9 cellular contexts compared by ENCODE assay signal in the genomic region with DNA sequence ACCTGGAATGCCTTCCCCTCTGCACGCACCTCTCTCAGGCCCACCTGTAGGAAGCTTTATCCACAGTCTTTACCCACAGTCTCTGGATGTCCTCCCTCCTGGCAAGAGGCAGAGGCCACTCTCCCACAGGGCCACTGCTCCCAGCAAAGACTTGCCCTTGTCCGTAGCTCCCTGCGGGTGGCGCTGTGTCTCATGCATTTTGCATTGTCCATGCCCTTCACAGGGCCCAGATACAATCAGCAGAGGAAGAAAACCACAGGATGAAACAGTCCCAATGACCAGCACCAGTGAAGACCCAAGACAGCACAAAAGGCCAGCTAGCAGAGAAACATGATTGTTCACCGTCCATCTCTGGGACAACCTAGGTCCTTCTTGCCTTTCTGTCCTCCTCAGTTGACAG. TPM values are rescaled to one million over a fixed set of nuclear protein-coding genes. Genes with fewer than 3 reads are reported as not detected.
DNase-seq lines count a peak whose midpoint lies in the region; ATAC-seq and TF ChIP-seq lines count a peak whose summit lies in the region.
"Had no signal": no experiment of that assay in that cellular context is flagged by ENCODE, and none has a peak within 500 bp of the region (broad histone marks: within the 10 kb centered on the region; RNA-seq: fewer than 3 reads in every experiment).

No MANE protein-coding gene starts in this region.

- peaks cover 8% of the 10 kb centered on the region for H3K4me1 Mint-ChIP-seq in activated CD4-positive, alpha-beta T cell treated with anti-CD3 and anti-CD28 coated beads for 36 hours
- peaks cover 14% of the 10 kb centered on the region for H3K4me1 Mint-ChIP-seq in activated CD4-positive, alpha-beta T cell treated with anti-CD3 and anti-CD28 coated beads, Interleukin-2, amount 10 ng/mL, durations not matched to agents 7 days and 5 days
- peaks cover 19% of the 10 kb centered on the region for H3K4me1 Mint-ChIP-seq in central memory CD8-positive, alpha-beta T cell

- CTCF ChIA-PET in activated CD4-positive, alpha-beta T cell treated with anti-CD3 and anti-CD28 coated beads for 36 hours (lab: Charles Lee): interaction anchor here (0.7 to 1.6 kb wide), 4 partner anchors 11 to 39 kb away, joined by 4 to 5 read pairs (median 4); no protein-coding TSS in a partner anchor
- CTCF ChIA-PET in activated CD4-positive, alpha-beta T cell treated with anti-CD3 and anti-CD28 coated beads, Interleukin-2, amount 10 ng/mL, durations not matched to agents 7 days and 5 days (lab: Charles Lee): no interaction called here

- H2BK12ac ChIP-seq in trophoblast cell (ENCODE audit: low read length): no peak overlapping the region

- H3K9me3 Mint-ChIP-seq in activated CD4-positive, alpha-beta T cell treated with anti-CD3 and anti-CD28 coated beads for 36 hours (ENCODE audit: low read depth): no peaks in the 10 kb centered on the region
- no peaks in the 10 kb centered on the region for H3K9me3 Mint-ChIP-seq in activated CD4-positive, alpha-beta T cell treated with anti-CD3 and anti-CD28 coated beads, Interleukin-2, amount 10 ng/mL, durations not matched to agents 7 days and 5 days
- H3K9me3 Mint-ChIP-seq in central memory CD8-positive, alpha-beta T cell: no peaks in the 10 kb centered on the region

- H2BK5ac ChIP-seq in trophoblast cell (ENCODE audit: low read depth, low read length, poor library complexity): no peak overlapping the region

- H3K4me3 ChIP-seq in trophoblast cell (ENCODE audit: low read depth, low read length) (no peak overlapping the region), left lung (no peak overlapping the region)
- H3K4me3 ChIP-seq: skin epidermis had no signal

- H4K8ac ChIP-seq in trophoblast cell (ENCODE audit: low read depth, low read length): no peak overlapping the region

- ATAC-seq in activated CD4-positive, alpha-beta T cell treated with anti-CD3 and anti-CD28 coated beads for 36 hours: no peak
- no peak for ATAC-seq in central memory CD8-positive, alpha-beta T cell (replicated peaks; ENCODE audit: extremely low read depth, poor library complexity, severe bottlenecking)
- no peak for ATAC-seq in HG03342 (IDR thresholded peaks at IDR 0.05; ENCODE audit: unreplicated experiment)
- ATAC-seq in left lung: no peak

- TF ChIP-seq CTCF in left lung (IDR thresholded peaks at IDR 0.05): no peak

- peaks cover 4% of the 10 kb centered on the region for H3K79me2 ChIP-seq in trophoblast cell (ENCODE audit: control insufficient read depth, insufficient read depth, low read length, poor library complexity)

- no peak overlapping the region for H2AFZ ChIP-seq in trophoblast cell (ENCODE audit: insufficient read depth, low read length, poor library complexity)

- peaks cover 0 to 4% of the 10 kb centered on the region in 2 experiments for H3K36me3 ChIP-seq in trophoblast cell (ENCODE audit: control insufficient read depth in 1 of 2, insufficient read depth in 2 of 2, low read length in 2 of 2)
- H3K36me3 ChIP-seq in left lung: no peaks in the 10 kb centered on the region

- H3K23ac ChIP-seq in trophoblast cell (ENCODE audit: low read length): no peak overlapping the region

- peaks cover 26% of the 10 kb centered on the region for H3K27me3 ChIP-seq in trophoblast cell (ENCODE audit: insufficient read depth, low read length)
- H3K27me3 ChIP-seq in left lung: peaks cover 45 to 95% of the 10 kb centered on the region in 2 donors

- H3K18ac ChIP-seq in trophoblast cell (ENCODE audit: low read length): no peak overlapping the region

- H3K4ac ChIP-seq in trophoblast cell (ENCODE audit: low read depth, low read length): no peak overlapping the region

- POLR2A ChIA-PET in activated CD4-positive, alpha-beta T cell treated with anti-CD3 and anti-CD28 coated beads for 36 hours (lab: Charles Lee): no interaction called here
- POLR2A ChIA-PET in activated CD4-positive, alpha-beta T cell treated with anti-CD3 and anti-CD28 coated beads, Interleukin-2, amount 10 ng/mL, durations not matched to agents 7 days and 5 days (lab: Charles Lee): interaction anchor here (0.6 kb wide), 1 partner anchor 45 kb away, joined by 3 read pairs; no protein-coding TSS in a partner anchor

- H3K27me3 Mint-ChIP-seq in activated CD4-positive, alpha-beta T cell treated with anti-CD3 and anti-CD28 coated beads for 36 hours: peaks cover 24% of the 10 kb centered on the region
- peaks cover 56% of the 10 kb centered on the region for H3K27me3 Mint-ChIP-seq in activated CD4-positive, alpha-beta T cell treated with anti-CD3 and anti-CD28 coated beads, Interleukin-2, amount 10 ng/mL, durations not matched to agents 7 days and 5 days
- H3K27me3 Mint-ChIP-seq in central memory CD8-positive, alpha-beta T cell: peaks cover 37% of the 10 kb centered on the region

- peaks cover 2% of the 10 kb centered on the region for H3K9me3 ChIP-seq in trophoblast cell (ENCODE audit: insufficient read depth, low read depth, low read length)
- H3K9me3 ChIP-seq in left lung: no peaks in the 10 kb centered on the region

- intact Hi-C loops in activated CD4-positive, alpha-beta T cell treated with anti-CD3 and anti-CD28 coated beads for 36 hours (cut with DNase I, micrococcal nuclease): loop anchor here in 1 of 2 experiments (1.0 to 10.0 kb wide), 2 partner anchors 45 to 480 kb away; no protein-coding TSS in a partner anchor
- intact Hi-C loops in left lung (cut with DNase I): no loop called here

- H2BK120ac ChIP-seq in trophoblast cell (ENCODE audit: insufficient read depth, low read length, poor library complexity): no peak overlapping the region

- no CpG with 5 or more reads among the region's 5 CpGs for WGBS in trophoblast cell (ENCODE audit: extremely low coverage, insufficient coverage, insufficient read length)

- H3K4me2 ChIP-seq in trophoblast cell (ENCODE audit: low read length): no peak overlapping the region

- H2AK5ac ChIP-seq in trophoblast cell (ENCODE audit: low read length): no peak overlapping the region

- no peak overlapping the region for H3K27ac Mint-ChIP-seq in activated CD4-positive, alpha-beta T cell treated with anti-CD3 and anti-CD28 coated beads for 36 hours
- H3K27ac Mint-ChIP-seq in activated CD4-positive, alpha-beta T cell treated with anti-CD3 and anti-CD28 coated beads, Interleukin-2, amount 10 ng/mL, durations not matched to agents 7 days and 5 days: no peak overlapping the region
- no peak overlapping the region for H3K27ac Mint-ChIP-seq in central memory CD8-positive, alpha-beta T cell (ENCODE audit: low read depth)

- peak overlapping the region; percentile 1 for H3K4me3 Mint-ChIP-seq in activated CD4-positive, alpha-beta T cell treated with anti-CD3 and anti-CD28 coated beads for 36 hours
- no peak overlapping the region for H3K4me3 Mint-ChIP-seq in activated CD4-positive, alpha-beta T cell treated with anti-CD3 and anti-CD28 coated beads, Interleukin-2, amount 10 ng/mL, durations not matched to agents 7 days and 5 days
- peak overlapping the region; percentile 6 for H3K4me3 Mint-ChIP-seq in central memory CD8-positive, alpha-beta T cell

- no peak overlapping the region for H3K27ac ChIP-seq in trophoblast cell (ENCODE audit: low read depth, low read length)
- no peak overlapping the region for H3K27ac ChIP-seq in left lung
- H3K27ac ChIP-seq: skin epidermis had no signal

- no peak overlapping the region for H4K12ac ChIP-seq in trophoblast cell (ENCODE audit: low read depth, low read length)

- H3K14ac ChIP-seq in trophoblast cell (ENCODE audit: low read length): no peak overlapping the region

- H3K79me1 ChIP-seq in trophoblast cell (ENCODE audit: low read length): peaks cover 15% of the 10 kb centered on the region

- no peaks in the 10 kb centered on the region for H3K36me3 Mint-ChIP-seq in activated CD4-positive, alpha-beta T cell treated with anti-CD3 and anti-CD28 coated beads for 36 hours (ENCODE audit: low read depth)
- H3K36me3 Mint-ChIP-seq in activated CD4-positive, alpha-beta T cell treated with anti-CD3 and anti-CD28 coated beads, Interleukin-2, amount 10 ng/mL, durations not matched to agents 7 days and 5 days (ENCODE audit: low read depth): peaks cover 3% of the 10 kb centered on the region
- peaks cover 2% of the 10 kb centered on the region for H3K36me3 Mint-ChIP-seq in central memory CD8-positive, alpha-beta T cell (ENCODE audit: insufficient read depth)

- no peak overlapping the region for H3K9ac ChIP-seq in trophoblast cell (ENCODE audit: low read length)

- H3K4me1 ChIP-seq in trophoblast cell (ENCODE audit: control insufficient read depth in 1 of 2, insufficient read depth in 2 of 2, low read length in 2 of 2) (peaks cover 14 to 15% of the 10 kb centered on the region in 2 experiments), left lung (peaks cover 12 to 27% of the 10 kb centered on the region in 2 donors)

- DNase-seq in activated CD4-positive, alpha-beta T cell treated with anti-CD3 and anti-CD28 coated beads for 36 hours: peak; percentile 65
- DNase-seq in activated CD4-positive, alpha-beta T cell treated with anti-CD3 and anti-CD28 coated beads, Interleukin-2, amount 10 ng/mL, durations not matched to agents 7 days and 5 days: no peak
- peak; percentile 13 to 51 for DNase-seq in NCI-H1930 (lab: John Stamatoyannopoulos, UW)
- no peak for DNase-seq in central memory CD8-positive, alpha-beta T cell (ENCODE audit: low spot score in 2 of 2)
- DNase-seq in trophoblast cell: peak; percentile 28 to 33
- no peak for DNase-seq in SIG-M5 (lab: John Stamatoyannopoulos, UW)
- no peak for DNase-seq in left lung

- H4K91ac ChIP-seq in trophoblast cell (ENCODE audit: low read depth, low read length): no peak overlapping the region

RNA-seq across cellular contexts. Expression of gene NSG1, which starts 2.1 kb away (rescaled TPM):
- total RNA-seq in activated CD4-positive, alpha-beta T cell treated with anti-CD3 and anti-CD28 coated beads for 36 hours: 1 to 10 TPM; 4.1 to 5.3 TPM
- 10 to 100 TPM; 11.0 to 11.9 TPM for total RNA-seq in activated CD4-positive, alpha-beta T cell treated with anti-CD3 and anti-CD28 coated beads, Interleukin-2, amount 10 ng/mL, durations not matched to agents 7 days and 5 days
- 54.6 and 54.7 TPM in 2 replicates for polyA plus RNA-seq in trophoblast cell (2013)
- 1 to 10 TPM in 1 of 2 donors, under 1 TPM in 1; 0.86 to 5.5 TPM for total RNA-seq in left lung

Comparison
In these comparisons a context has a peak if more than half of its experiments do, and no peak if none do; other contexts are left out.
1. DNase-seq: peak in activated CD4-positive, alpha-beta T cell treated with anti-CD3 and anti-CD28 coated beads for 36 hours (single experiment), NCI-H1930 (2 of 2) and trophoblast cell (2 of 2); none in activated CD4-positive, alpha-beta T cell treated with anti-CD3 and anti-CD28 coated beads, Interleukin-2, amount 10 ng/mL, durations not matched to agents 7 days and 5 days (single experiment), central memory CD8-positive, alpha-beta T cell (0 of 2), SIG-M5 (single experiment) and left lung (0 of 2).